ENCODE assay signal across 1 cellular context in genomic region chr15:42547926-42548257, GRCh38.
A peak's percentile ranks its signal among the peaks of the same experiment; 100 is the strongest.
TF ChIP-seq lines count a peak whose summit lies in the region.

No MANE protein-coding gene starts in this region.

TF ChIP-seq in HepG2, 621 proteins besides CTCF, POLR2A, EP300 and RAD21:
- TF ChIP-seq ZNF326 (CRISPR knock-in tag; IDR thresholded peaks at IDR 0.05; ENCODE audit: borderline replicate concordance) (no peak), ZNF33B (CRISPR knock-in tag; IDR thresholded peaks at IDR 0.05) (0 out of 2 replicates have a peak, but pooled peaks have one; percentile 3), RFX5 (IDR thresholded peaks at IDR 0.05; ENCODE audit: low read depth, low read length) (peak; percentile 72; the same call in 1 of the 2 replicates), ZNF619 (CRISPR knock-in tag; IDR thresholded peaks at IDR 0.05) (no peak)
- TF ChIP-seq, protein P1, sequence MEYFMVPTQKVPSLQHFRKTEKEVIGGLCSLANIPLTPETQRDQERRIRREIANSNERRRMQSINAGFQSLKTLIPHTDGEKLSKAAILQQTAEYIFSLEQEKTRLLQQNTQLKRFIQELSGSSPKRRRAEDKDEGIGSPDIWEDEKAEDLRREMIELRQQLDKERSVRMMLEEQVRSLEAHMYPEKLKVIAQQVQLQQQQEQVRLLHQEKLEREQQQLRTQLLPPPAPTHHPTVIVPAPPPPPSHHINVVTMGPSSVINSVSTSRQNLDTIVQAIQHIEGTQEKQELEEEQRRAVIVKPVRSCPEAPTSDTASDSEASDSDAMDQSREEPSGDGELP (IDR thresholded peaks at IDR 0.05; ENCODE audit: borderline replicate concordance, low read depth), result peak; percentile 47
